1 cellular context compared by ENCODE assay signal in genomic region chr1:6035265-6035664, GRCh38.
TF ChIP-seq lines count a peak whose summit lies in the region.

No MANE protein-coding gene starts in this region.

TF ChIP-seq in K562, 482 proteins besides CTCF, POLR2A, EP300 and RAD21:
- TF ChIP-seq EGR1 (conservative IDR thresholded peaks at IDR 0.05): peak; percentile 41
- TF ChIP-seq HNRNPL (IDR thresholded peaks at IDR 0.05; ENCODE audit: low read depth, low read length): no peak
